Comparison of ENCODE assay signal across 27 cellular contexts in genomic region chr18:34959989-34960388, GRCh38.
DNase-seq lines count a peak whose midpoint lies in the region; ATAC-seq, FAIRE-seq and TF ChIP-seq lines count a peak whose summit lies in the region.
"Had no signal": no experiment of that assay in that cellular context is flagged by ENCODE, and none has a peak within 500 bp of the region (broad histone marks: within the 10 kb centered on the region; RNA-seq: fewer than 3 reads in every experiment).

No MANE protein-coding gene starts in this region.

- H2BK15ac ChIP-seq in mesendoderm (replicated peaks; ENCODE audit: low read depth): no peak overlapping the region

- H3K9me1 ChIP-seq in K562 (ENCODE audit: control insufficient read depth, insufficient read depth, low read length): no peaks in the 10 kb centered on the region

- CTCF ChIA-PET in Caco-2 (lab: Charles Lee) (no interaction called here), K562 (lab: Yijun Ruan, JAX; ENCODE audit: low intra/inter-chr PET ratio) (no interaction called here), mammary epithelial cell (lab: Charles Lee; ENCODE audit: low non-redundant PET) (no interaction called here)

- H4K8ac ChIP-seq in mesendoderm (ENCODE audit: low read depth, low read length): no peak overlapping the region

- H3K4ac ChIP-seq in mesendoderm (ENCODE audit: low read depth, low read length): no peak overlapping the region

- H3K56ac ChIP-seq in mesendoderm (ENCODE audit: low read length): no peak overlapping the region

- H2AK5ac ChIP-seq in mesendoderm (ENCODE audit: low read length): no peak overlapping the region

- H3K27me3 ChIP-seq in Caco-2 (replicated peaks; ENCODE audit: control insufficient read depth, insufficient read depth, low read length): no peaks in the 10 kb centered on the region
- no peaks in the 10 kb centered on the region for H3K27me3 ChIP-seq in K562 (ENCODE audit: control insufficient read depth in 2 of 2, insufficient read depth in 2 of 2, low read length in 2 of 2)
- H3K27me3 ChIP-seq in mesendoderm (ENCODE audit: insufficient read depth, low read length, poor library complexity): no peaks in the 10 kb centered on the region
- H3K27me3 ChIP-seq in mammary epithelial cell (ENCODE audit: insufficient read depth, low read length): no peaks in the 10 kb centered on the region
- H3K27me3 ChIP-seq: BE2C had no signal

- TF ChIP-seq CTCF in Caco-2 (IDR thresholded peaks at IDR 0.05; ENCODE audit: insufficient read depth in 1 of 2, low read depth in 1 of 2, low read length in 1 of 2, severe bottlenecking in 1 of 2, unreplicated experiment in 1 of 2): no peak
- no peak for TF ChIP-seq CTCF in K562 (IDR thresholded peaks at IDR 0.05 in 2 of 3, conservative IDR thresholded peaks at IDR 0.05 in 1 of 3; ENCODE audit: insufficient read depth in 2 of 3, low read depth in 1 of 3, low read length in 3 of 3)
- no peak for TF ChIP-seq CTCF in progenitor cell of endocrine pancreas (IDR thresholded peaks at IDR 0.05; ENCODE audit: unreplicated experiment)
- TF ChIP-seq CTCF in mammary epithelial cell (conservative IDR thresholded peaks at IDR 0.05 in 1 of 2, IDR thresholded peaks at IDR 0.05 in 1 of 2; ENCODE audit: extremely low read depth in 1 of 2, insufficient read depth in 1 of 2, low read depth in 1 of 2, low read length in 2 of 2): no peak

- H3K9me3 ChIP-seq in Caco-2: no peaks in the 10 kb centered on the region
- H3K9me3 ChIP-seq in K562 (replicated peaks; ENCODE audit: control insufficient read depth, insufficient read depth, low read depth, low read length): no peaks in the 10 kb centered on the region
- H3K9me3 ChIP-seq in mammary epithelial cell (replicated peaks; ENCODE audit: insufficient read depth, low read length): no peaks in the 10 kb centered on the region
- H3K9me3 ChIP-seq: BE2C had no signal

- H2BK5ac ChIP-seq in mesendoderm (ENCODE audit: low read length): no peak overlapping the region

- H3K27me3 Mint-ChIP-seq in Caco-2 (ENCODE audit: insufficient read depth, unreplicated experiment) (no peaks in the 10 kb centered on the region), progenitor cell of endocrine pancreas (no peaks in the 10 kb centered on the region)
- H3K27me3 Mint-ChIP-seq in activated T-cell treated with anti-CD3 and anti-CD28 coated beads, Interleukin-2, amount 50 U/mL, for 24 hours: peaks cover 35% of the 10 kb centered on the region

- no peak for ATAC-seq in K562
- ATAC-seq: Panc1 had no signal

- no peak overlapping the region for H3K27ac ChIP-seq in K562 (ENCODE audit: extremely low read depth, low read depth, low read length)
- H3K27ac ChIP-seq in mesendoderm (ENCODE audit: low read depth, low read length): no peak overlapping the region
- H3K27ac ChIP-seq in mammary epithelial cell (ENCODE audit: insufficient read depth, low read depth, low read length): no peak overlapping the region
- H3K27ac ChIP-seq: SK-N-MC had no signal

- no peaks in the 10 kb centered on the region for H3K79me1 ChIP-seq in mesendoderm (ENCODE audit: low read length)

- H3K9me3 Mint-ChIP-seq in Caco-2 (ENCODE audit: unreplicated experiment) (no peaks in the 10 kb centered on the region), progenitor cell of endocrine pancreas (ENCODE audit: low read depth) (peaks cover 8% of the 10 kb centered on the region)
- peaks cover 3% of the 10 kb centered on the region for H3K9me3 Mint-ChIP-seq in activated T-cell treated with anti-CD3 and anti-CD28 coated beads, Interleukin-2, amount 50 U/mL, for 24 hours

- H3K23ac ChIP-seq in mesendoderm (ENCODE audit: low read length): no peak overlapping the region

- dilution Hi-C loops in mammary epithelial cell (cut with HindIII; ENCODE audit: low sequenced_read_pairs): no loop called here

- peaks cover 20% of the 10 kb centered on the region for H3K4me1 Mint-ChIP-seq in Caco-2 (ENCODE audit: low read depth, unreplicated experiment)
- peaks cover 18% of the 10 kb centered on the region for H3K4me1 Mint-ChIP-seq in progenitor cell of endocrine pancreas (ENCODE audit: low read depth)
- no peaks in the 10 kb centered on the region for H3K4me1 Mint-ChIP-seq in activated T-cell treated with anti-CD3 and anti-CD28 coated beads, Interleukin-2, amount 50 U/mL, for 24 hours (ENCODE audit: low read depth)
- H3K4me1 Mint-ChIP-seq: CD14-positive monocyte; CD8-positive, alpha-beta memory T cell had no signal

- H3K4me1 ChIP-seq in Caco-2: peaks cover 27% of the 10 kb centered on the region
- no peaks in the 10 kb centered on the region for H3K4me1 ChIP-seq in K562 (replicated peaks in 1 of 2; ENCODE audit: control insufficient read depth in 2 of 2, insufficient read depth in 2 of 2, low read length in 2 of 2)
- H3K4me1 ChIP-seq in mesendoderm (ENCODE audit: control insufficient read depth, low read depth, low read length): peaks cover 2% of the 10 kb centered on the region
- H3K4me1 ChIP-seq in mammary epithelial cell (ENCODE audit: insufficient read depth, low read length): no peaks in the 10 kb centered on the region
- H3K4me1 ChIP-seq: BE2C had no signal

- intact Hi-C loops in Caco-2 (cut with micrococcal nuclease; ENCODE audit: unreplicated experiment): loop anchor here (1.0 to 5.0 kb wide), 2 partner anchors 19 to 48 kb away; no protein-coding TSS in a partner anchor
- intact Hi-C loops in K562 (cut with micrococcal nuclease): no loop called here
- intact Hi-C loops in mammary epithelial cell (cut with micrococcal nuclease): no loop called here

- H3K18ac ChIP-seq in mesendoderm (ENCODE audit: low read length): no peak overlapping the region

- H4K20me1 ChIP-seq in K562 (replicated peaks; ENCODE audit: control insufficient read depth, insufficient read depth, low read length) (no peaks in the 10 kb centered on the region), mammary epithelial cell (ENCODE audit: insufficient read depth, low read length) (no peaks in the 10 kb centered on the region)

- no peaks in the 10 kb centered on the region for H3K79me2 ChIP-seq in K562 (ENCODE audit: control insufficient read depth, insufficient read depth, low read length)
- no peaks in the 10 kb centered on the region for H3K79me2 ChIP-seq in mesendoderm (ENCODE audit: control insufficient read depth, insufficient read depth, low read length)
- H3K79me2 ChIP-seq in mammary epithelial cell (ENCODE audit: insufficient read depth, low read length): no peaks in the 10 kb centered on the region

- H3K36me3 Mint-ChIP-seq in Caco-2 (ENCODE audit: insufficient read depth, unreplicated experiment) (no peaks in the 10 kb centered on the region), progenitor cell of endocrine pancreas (ENCODE audit: insufficient read depth) (no peaks in the 10 kb centered on the region)
- no peaks in the 10 kb centered on the region for H3K36me3 Mint-ChIP-seq in activated T-cell treated with anti-CD3 and anti-CD28 coated beads, Interleukin-2, amount 50 U/mL, for 24 hours (ENCODE audit: low read depth)
- H3K36me3 Mint-ChIP-seq: CD14-positive monocyte had no signal

- peak overlapping the region; percentile 10; the same call in 1 of the 2 replicates for H3K4me3 ChIP-seq in Caco-2 (ENCODE audit: low read depth, low read length)
- no peak overlapping the region for H3K4me3 ChIP-seq in K562
- no peak overlapping the region for H3K4me3 ChIP-seq in mesendoderm (ENCODE audit: low read length)
- H3K4me3 ChIP-seq in mammary epithelial cell (replicated peaks in 1 of 3; ENCODE audit: insufficient read depth in 1 of 3, low read depth in 2 of 3, low read length in 3 of 3): no peak overlapping the region
- H3K4me3 ChIP-seq: SK-N-MC had no signal

- H3K4me2 ChIP-seq in K562 (ENCODE audit: insufficient read depth, low read length) (no peak overlapping the region), mesendoderm (ENCODE audit: low read length) (no peak overlapping the region), mammary epithelial cell (ENCODE audit: insufficient read depth, low read depth, low read length) (no peak overlapping the region)

- WGBS in K562 (ENCODE audit: insufficient coverage, low coverage, missing lambda C conversion rate): 4% methylated on average over 4 of the region's 4 CpGs
- WGBS in mesendoderm (ENCODE audit: extremely low coverage, insufficient coverage, low lambda C conversion rate): no CpG with 5 or more reads among the region's 4 CpGs
- 89% methylated on average over 4 of the region's 4 CpGs for WGBS in mammary epithelial cell (ENCODE audit: low coverage, missing lambda C conversion rate)

- H3K27ac Mint-ChIP-seq in Caco-2 (ENCODE audit: unreplicated experiment) (peak overlapping the region; percentile 86), progenitor cell of endocrine pancreas (no peak overlapping the region)
- H3K27ac Mint-ChIP-seq in activated T-cell treated with anti-CD3 and anti-CD28 coated beads, Interleukin-2, amount 50 U/mL, for 24 hours: no peak overlapping the region
- H3K27ac Mint-ChIP-seq: CD8-positive, alpha-beta memory T cell had no signal

- H3K9ac ChIP-seq in K562 (ENCODE audit: insufficient read depth in 1 of 2, low read depth in 2 of 2, low read length in 2 of 2) (no peak overlapping the region), mesendoderm (ENCODE audit: low read length) (no peak overlapping the region), mammary epithelial cell (ENCODE audit: insufficient read depth, low read length) (no peak overlapping the region)

- TF ChIP-seq RAD21 in K562 (CRISPR knock-in tag; conservative IDR thresholded peaks at IDR 0.05 in 1 of 2, IDR thresholded peaks at IDR 0.05 in 1 of 2): no peak

- no peak for TF ChIP-seq POLR2A in K562 (conservative IDR thresholded peaks at IDR 0.05)

- in situ Hi-C loops in K562 (cut with MboI) (no loop called here), mammary epithelial cell (cut with MboI; ENCODE audit: low sequenced_read_pairs in 2 of 2) (no loop called here)

- BruUV-seq in Caco-2 (replicated peaks; lab: Mats Ljungman, UMichigan) (no TSS peak), K562 (replicated peaks; lab: Mats Ljungman, UMichigan) (no TSS peak), mammary epithelial cell (replicated peaks; lab: Mats Ljungman, UMichigan) (no TSS peak)

- no peak for TF ChIP-seq EP300 in K562 (IDR thresholded peaks at IDR 0.05; ENCODE audit: low read length)

- no peak overlapping the region for H2AFZ ChIP-seq in K562 (ENCODE audit: low read depth, low read length)
- no peak overlapping the region for H2AFZ ChIP-seq in mammary epithelial cell (ENCODE audit: low read depth, low read length)

- no peak overlapping the region for H4K5ac ChIP-seq in mesendoderm (ENCODE audit: low read length)

- H2BK120ac ChIP-seq in mesendoderm (ENCODE audit: low read depth, low read length): no peak overlapping the region

- H3K36me3 ChIP-seq in Caco-2 (ENCODE audit: control insufficient read depth, insufficient read depth, low read length) (no peaks in the 10 kb centered on the region), K562 (ENCODE audit: control insufficient read depth, insufficient read depth, low read length) (no peaks in the 10 kb centered on the region), mesendoderm (ENCODE audit: control insufficient read depth, insufficient read depth, low read length) (no peaks in the 10 kb centered on the region), mammary epithelial cell (ENCODE audit: insufficient read depth, low read length) (no peaks in the 10 kb centered on the region)
- H3K36me3 ChIP-seq: BE2C had no signal

- POLR2A ChIA-PET in Caco-2 (lab: Charles Lee): no interaction called here
- POLR2A ChIA-PET in K562 (lab: Yijun Ruan, JAX): no interaction called here

- DNase-seq in Caco-2 (no peak), K562 (ENCODE audit: extremely low read depth in 1 of 4, low spot score in 3 of 4) (no peak), mesendoderm (peak; percentile 7), progenitor cell of endocrine pancreas (ENCODE audit: low spot score, unreplicated experiment) (no peak), NCI-H526 (lab: John Stamatoyannopoulos, UW) (no peak), mammary epithelial cell (no peak)
- DNase-seq in activated T-cell treated with anti-CD3 and anti-CD28 coated beads, Interleukin-2, amount 50 U/mL, for 24 hours: no peak
- DNase-seq: 8988T; ACHN; BE2C; CD8-positive, alpha-beta memory T cell; H7; KBM-7; MV-4-11; NCI-H1105 treated with DMSO at 0.1 percent for 48 hours; NCI-H146; NCI-H1930; NCI-H2107; NCI-H446; NCI-H524 treated with DMSO at 0.1 percent for 48 hours; NCI-H82; NK-92 treated with Interleukin-12 subunit alpha and Interleukin-12 subunit beta, amount 100 ng/mL, for 24 hours; SHP77 treated with DMSO at 0.1 percent for 48 hours had no signal

- no peak for FAIRE-seq in K562 (lab: Jason Lieb, UNC)
- FAIRE-seq: GM19239 had no signal

- H3K4me3 Mint-ChIP-seq in Caco-2 (ENCODE audit: unreplicated experiment) (peak overlapping the region; percentile 60), progenitor cell of endocrine pancreas (ENCODE audit: low read depth) (peak overlapping the region; percentile 15)
- no peak overlapping the region for H3K4me3 Mint-ChIP-seq in activated T-cell treated with anti-CD3 and anti-CD28 coated beads, Interleukin-2, amount 50 U/mL, for 24 hours
- H3K4me3 Mint-ChIP-seq: CD14-positive monocyte; CD8-positive, alpha-beta memory T cell had no signal
